12 cellular contexts compared by ENCODE assay signal in genomic region chr5:150604894-150605440, GRCh38. TPM values are rescaled to one million over a fixed set of nuclear protein-coding genes. Genes with fewer than 3 reads are reported as not detected.
"Had no signal": no experiment of that assay in that cellular context is flagged by ENCODE, and none has a peak within 500 bp of the region (broad histone marks: within the 10 kb centered on the region; RNA-seq: fewer than 3 reads in every experiment).

No MANE protein-coding gene starts in this region.

- H3K27me3 ChIP-seq: adrenal gland, body of pancreas, ovary had no signal

- H3K36me3 ChIP-seq: adrenal gland, ovary had no signal

- H3K9me3 ChIP-seq: adrenal gland, body of pancreas, ovary had no signal

- H3K4me3 ChIP-seq: adrenal gland, body of pancreas, ovary had no signal

- ATAC-seq: body of pancreas; stimulated activated memory B cell treated with anti-CD40 and anti-IgM and Interleukin-4, amounts not matched to agents 10 μg/mL and 1 μg/mL and 100 μg/mL, for 72 hours had no signal

- DNase-seq: activated CD4-positive, alpha-beta T cell treated with anti-CD3 and anti-CD28 coated beads, Interleukin-2, amount 50 U/mL, for 1 hour; activated naive CD4-positive, alpha-beta T cell treated with anti-CD3 and anti-CD28 coated beads, Interleukin-2, amount 50 U/mL, for 16 hours; activated T-cell treated with anti-CD3 and anti-CD28 coated beads for 4 hours; adrenal gland; body of pancreas; dermis blood vessel endothelial cell; erythroblast; immature natural killer cell; nephron progenitor cell; stimulated activated CD4-positive, alpha-beta T cell treated with anti-CD3 and anti-CD28 coated beads, Interleukin-1b, Interleukin-23, amount 100 ng/mL, for 48 hours had no signal

- H3K27ac ChIP-seq: body of pancreas, ovary had no signal

RNA-seq across cellular contexts. Expression of gene SYNPO, which starts 35.5 kb away (rescaled TPM):
- polyA plus RNA-seq: immature natural killer cell had no signal

RNA-seq across cellular contexts. Expression of gene MYOZ3, which starts 56.1 kb away (rescaled TPM):
- polyA plus RNA-seq: immature natural killer cell had no signal
